Comparison of ENCODE assay signal across 2 cellular contexts in genomic region chr12:92145481-92145730, GRCh38.
TF ChIP-seq lines count a peak whose summit lies in the region.

No MANE protein-coding gene starts in this region.

TF ChIP-seq in GM12878, 131 proteins besides CTCF, POLR2A, EP300 and RAD21 (continued from another document):
- TF ChIP-seq ZBTB11 (CRISPR knock-in tag; IDR thresholded peaks at IDR 0.05) (no peak), NKRF (conservative IDR thresholded peaks at IDR 0.05) (peak; percentile 78; the same call in 1 of the 2 replicates), NR2F1 (conservative IDR thresholded peaks at IDR 0.05) (0 out of 2 replicates have a peak, but pooled peaks have one; percentile 2), ZNF24 (IDR thresholded peaks at IDR 0.05) (peak; percentile 54), ZNF592 (IDR thresholded peaks at IDR 0.05) (0 out of 2 replicates have a peak, but pooled peaks have one; percentile 56), SMARCA5 (IDR thresholded peaks at IDR 0.05) (peak; percentile 62; the same call in 1 of the 2 replicates), NBN (IDR thresholded peaks at IDR 0.05) (no peak), SUPT20H (IDR thresholded peaks at IDR 0.05; ENCODE audit: borderline replicate concordance, control insufficient read depth, low read depth, low read length) (no peak), LARP7 (IDR thresholded peaks at IDR 0.05) (peak; percentile 47; the same call in 1 of the 2 replicates), KLF5 (IDR thresholded peaks at IDR 0.05; ENCODE audit: partially characterized antibody) (no peak)

TF ChIP-seq in liver, 16 proteins besides CTCF, POLR2A, EP300 and RAD21 (continued from another document):
- TF ChIP-seq REST (IDR thresholded peaks at IDR 0.05): no peak
- no peak for TF ChIP-seq ZBTB33 (IDR thresholded peaks at IDR 0.05)
- TF ChIP-seq GABPA (IDR thresholded peaks at IDR 0.05 in 1 of 2, conservative IDR thresholded peaks at IDR 0.05 in 1 of 2): no peak
- TF ChIP-seq FOXA2 (IDR thresholded peaks at IDR 0.05): no peak
TF ChIP-seq in liver: peak in this region for 0.
